23 cellular contexts compared by ENCODE assay signal in the genomic region with DNA sequence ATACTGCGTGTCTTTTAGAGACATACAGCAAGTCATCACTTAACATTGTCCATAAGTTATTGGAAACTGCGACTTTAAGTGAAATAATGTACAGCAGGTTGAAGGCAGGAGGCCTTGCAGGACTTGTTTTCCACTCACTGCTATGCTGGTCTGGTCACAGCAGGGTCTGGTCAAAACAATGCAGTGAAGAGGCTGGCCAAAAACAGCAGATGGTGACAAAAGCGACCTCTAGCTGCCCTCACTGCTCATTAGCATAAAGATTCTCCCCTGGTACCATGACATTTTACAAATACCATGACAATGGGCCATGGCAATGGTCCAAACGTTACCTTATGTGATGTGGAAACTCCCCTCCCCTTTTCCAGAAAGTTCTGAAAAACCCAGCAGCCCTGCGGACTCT.
DNase-seq lines count a peak whose midpoint lies in the region; ATAC-seq and TF ChIP-seq lines count a peak whose summit lies in the region.
"Had no signal": no experiment of that assay in that cellular context is flagged by ENCODE, and none has a peak within 500 bp of the region (broad histone marks: within the 10 kb centered on the region; RNA-seq: fewer than 3 reads in every experiment).

No MANE protein-coding gene starts in this region.

- H3K9me3 ChIP-seq in neuronal stem cell (replicated peaks in 1 of 2; ENCODE audit: control insufficient read depth in 2 of 2, insufficient read depth in 1 of 2, low read depth in 1 of 2, low read length in 2 of 2) (no peaks in the 10 kb centered on the region), mesenchymal stem cell (ENCODE audit: control insufficient read depth, low read length) (peaks cover 7% of the 10 kb centered on the region)
- H3K9me3 ChIP-seq: BLaER1 had no signal

- no peak overlapping the region for H3K9ac ChIP-seq in neuronal stem cell (ENCODE audit: low read depth, low read length, poor library complexity)
- no peak overlapping the region for H3K9ac ChIP-seq in mesenchymal stem cell (ENCODE audit: low read length)
- H3K9ac ChIP-seq: BLaER1, KMS-11 had no signal

- no peaks in the 10 kb centered on the region for H4K20me1 ChIP-seq in GM23338 (replicated peaks; ENCODE audit: insufficient read depth)
- H4K20me1 ChIP-seq: BLaER1 had no signal

- peaks cover 2% of the 10 kb centered on the region for H3K27me3 Mint-ChIP-seq in GM23338 (ENCODE audit: insufficient read depth, low read depth, poor library complexity)
- H3K27me3 Mint-ChIP-seq in glutamatergic neuron (ENCODE audit: unreplicated experiment) = peaks cover 1% of the 10 kb centered on the region
- H3K27me3 Mint-ChIP-seq: CD4-positive, CD25-positive, alpha-beta regulatory T cell had no signal

- H3K27ac Mint-ChIP-seq in GM23338 = no peak overlapping the region
- H3K27ac Mint-ChIP-seq in glutamatergic neuron (ENCODE audit: unreplicated experiment) = peak overlapping the region; percentile 66
- H3K27ac Mint-ChIP-seq: CD4-positive, CD25-positive, alpha-beta regulatory T cell had no signal

- H3K4ac ChIP-seq in neuronal stem cell (ENCODE audit: low read length) = no peak overlapping the region
- H3K4ac ChIP-seq in mesenchymal stem cell (ENCODE audit: low read depth in 1 of 2, low read length in 2 of 2) = no peak overlapping the region

- 0 out of 3 replicates have a peak, but pooled peaks cover 2% of the 10 kb centered on the region for H3K4me1 Mint-ChIP-seq in GM23338
- H3K4me1 Mint-ChIP-seq in glutamatergic neuron (ENCODE audit: low read depth, unreplicated experiment) = peaks cover 7% of the 10 kb centered on the region
- H3K4me1 Mint-ChIP-seq: CD4-positive, CD25-positive, alpha-beta regulatory T cell had no signal

- H3K27me3 ChIP-seq in GM23338 (ENCODE audit: insufficient read depth) (no peaks in the 10 kb centered on the region), neuronal stem cell (ENCODE audit: control insufficient read depth in 3 of 3, insufficient read depth in 3 of 3, low read depth in 1 of 3, low read length in 3 of 3) (no peaks in the 10 kb centered on the region), mesenchymal stem cell (ENCODE audit: control insufficient read depth in 1 of 2, insufficient read depth in 1 of 2, low read length in 2 of 2) (no peaks in the 10 kb centered on the region)
- H3K27me3 ChIP-seq: BLaER1, SJSA1 had no signal

- H2AK5ac ChIP-seq in neuronal stem cell (ENCODE audit: low read depth, low read length) = no peak overlapping the region
- H2AK5ac ChIP-seq in mesenchymal stem cell (ENCODE audit: low read length, severe bottlenecking) = no peak overlapping the region

- H3K4me3 Mint-ChIP-seq in GM23338 = no peak overlapping the region
- H3K4me3 Mint-ChIP-seq in glutamatergic neuron (ENCODE audit: unreplicated experiment) = no peak overlapping the region
- H3K4me3 Mint-ChIP-seq: CD4-positive, CD25-positive, alpha-beta regulatory T cell had no signal

- H3K79me1 ChIP-seq in neuronal stem cell (ENCODE audit: low read depth, low read length) (no peaks in the 10 kb centered on the region), mesenchymal stem cell (replicated peaks; ENCODE audit: low read length, poor library complexity, severe bottlenecking) (no peaks in the 10 kb centered on the region)

- no CpG with 5 or more reads among the region's 5 CpGs for WGBS in neuronal stem cell (ENCODE audit: extremely low coverage in 2 of 2, insufficient read length in 2 of 2, insufficient replicate concordance in 1 of 2), 2 donors
- 65% methylated on average over 5 of the region's 5 CpGs for WGBS in mesenchymal stem cell

- H2BK12ac ChIP-seq in neuronal stem cell (ENCODE audit: low read length) (no peak overlapping the region), mesenchymal stem cell (ENCODE audit: low read length in 2 of 2) (no peak overlapping the region)

- peaks cover 2% of the 10 kb centered on the region; the same call in 1 of the 2 replicates for H3K9me2 ChIP-seq in GM23338 (ENCODE audit: insufficient read depth)

- H3F3A ChIP-seq in GM23338 (replicated peaks; ENCODE audit: low read depth) = no peaks in the 10 kb centered on the region

- H3K4me2 ChIP-seq in GM23338 = no peak overlapping the region
- H3K4me2 ChIP-seq in neuronal stem cell (ENCODE audit: insufficient read depth, low read length, poor library complexity, severe bottlenecking) = no peak overlapping the region
- no peak overlapping the region for H3K4me2 ChIP-seq in mesenchymal stem cell (ENCODE audit: low read length, poor library complexity, severe bottlenecking)
- H3K4me2 ChIP-seq: BLaER1, KMS-11, PC-9 had no signal

- H3K4me3 ChIP-seq in GM23338 (no peak overlapping the region), neuronal stem cell (ENCODE audit: low read length in 2 of 2) (no peak overlapping the region), mesenchymal stem cell (ENCODE audit: insufficient read depth in 1 of 2, low read depth in 1 of 2, low read length in 2 of 2) (no peak overlapping the region)
- H3K4me3 ChIP-seq: BLaER1, PC-9, SJSA1 had no signal

- H3K23ac ChIP-seq in neuronal stem cell (ENCODE audit: low read depth, low read length, poor library complexity) = no peak overlapping the region
- H3K23ac ChIP-seq in mesenchymal stem cell (ENCODE audit: low read length in 2 of 2) = no peak overlapping the region

- H3K9me3 Mint-ChIP-seq in GM23338 = peaks cover 7% of the 10 kb centered on the region; the same call in 2 of the 3 replicates
- no peaks in the 10 kb centered on the region for H3K9me3 Mint-ChIP-seq in glutamatergic neuron (ENCODE audit: unreplicated experiment)

- H3K36me3 Mint-ChIP-seq in GM23338 (ENCODE audit: low read depth) (no peaks in the 10 kb centered on the region), glutamatergic neuron (ENCODE audit: unreplicated experiment) (no peaks in the 10 kb centered on the region)
- H3K36me3 Mint-ChIP-seq: CD4-positive, CD25-positive, alpha-beta regulatory T cell had no signal

- H3K18ac ChIP-seq in neuronal stem cell (ENCODE audit: low read length) (no peak overlapping the region), mesenchymal stem cell (ENCODE audit: low read depth in 1 of 2, low read length in 2 of 2) (no peak overlapping the region)

- TF ChIP-seq CTCF in GM23338 (conservative IDR thresholded peaks at IDR 0.05; ENCODE audit: low read depth in 2 of 2) (no peak), glutamatergic neuron (IDR thresholded peaks at IDR 0.05; ENCODE audit: partially characterized antibody, unreplicated experiment) (no peak)

- ATAC-seq in GM23338 (no peak), GM21390 (IDR thresholded peaks at IDR 0.05; ENCODE audit: unreplicated experiment) (no peak)
- ATAC-seq: Right ventricle myocardium inferior had no signal

- H4K8ac ChIP-seq in neuronal stem cell (ENCODE audit: low read depth, low read length) (no peak overlapping the region), mesenchymal stem cell (ENCODE audit: low read length) (no peak overlapping the region)

- H2BK5ac ChIP-seq in neuronal stem cell (ENCODE audit: low read length) = no peak overlapping the region
- no peak overlapping the region for H2BK5ac ChIP-seq in mesenchymal stem cell (ENCODE audit: low read depth, low read length, poor library complexity, severe bottlenecking)

- H3K36me3 ChIP-seq in GM23338 (ENCODE audit: insufficient read depth) (no peaks in the 10 kb centered on the region), neuronal stem cell (replicated peaks in 1 of 2; ENCODE audit: control insufficient read depth in 2 of 2, insufficient read depth in 2 of 2, low read length in 2 of 2) (no peaks in the 10 kb centered on the region), mesenchymal stem cell (ENCODE audit: control insufficient read depth in 1 of 2, insufficient read depth in 2 of 2, low read depth in 1 of 2, low read length in 2 of 2) (no peaks in the 10 kb centered on the region)
- H3K36me3 ChIP-seq: BLaER1, SJSA1 had no signal

- H4K91ac ChIP-seq in neuronal stem cell (ENCODE audit: low read depth, low read length, poor library complexity) = no peak overlapping the region
- H4K91ac ChIP-seq in mesenchymal stem cell (ENCODE audit: low read length) = no peak overlapping the region

- H3K4me1 ChIP-seq in GM23338 (ENCODE audit: insufficient read depth) (no peaks in the 10 kb centered on the region), neuronal stem cell (ENCODE audit: control insufficient read depth in 2 of 2, insufficient read depth in 1 of 2, low read depth in 1 of 2, low read length in 2 of 2) (peaks cover 0 to 5% of the 10 kb centered on the region in 2 donors), mesenchymal stem cell (ENCODE audit: control insufficient read depth, insufficient read depth, low read depth, low read length) (peaks cover 4% of the 10 kb centered on the region)
- H3K4me1 ChIP-seq: BLaER1, SJSA1 had no signal

- no peak overlapping the region for H2BK120ac ChIP-seq in neuronal stem cell (ENCODE audit: low read depth, low read length)
- H2BK120ac ChIP-seq in mesenchymal stem cell (ENCODE audit: low read depth, low read length) = no peak overlapping the region

- no peak for DNase-seq in GM23338 (ENCODE audit: low spot score)
- DNase-seq in NCI-H69 (lab: John Stamatoyannopoulos, UW) = peak; percentile 55
- DNase-seq in glutamatergic neuron = peak; percentile 22
- DNase-seq in neuronal stem cell (ENCODE audit: low spot score) = no peak
- DNase-seq in mesenchymal stem cell = no peak
- DNase-seq in NCI-H2029 (lab: John Stamatoyannopoulos, UW) = no peak
- DNase-seq: CD4-positive, CD25-positive, alpha-beta regulatory T cell; DMS79; EL; GF-D8; IMR-90; NCI-H1048; NCI-H146; NCI-H1930; NCI-H446 treated with DMSO at 0.1 percent for 48 hours; NCI-H526; NK-92 treated with Interleukin-12 subunit alpha and Interleukin-12 subunit beta, amount 100 ng/mL, for 24 hours; PC-9 had no signal

- H3K27ac ChIP-seq in GM23338 (ENCODE audit: low read depth) (no peak overlapping the region), neuronal stem cell (replicated peaks; ENCODE audit: low read length) (no peak overlapping the region), mesenchymal stem cell (ENCODE audit: low read length, poor library complexity, severe bottlenecking) (no peak overlapping the region)
- H3K27ac ChIP-seq: BLaER1, KMS-11, PC-9, SJSA1 had no signal

- H3K14ac ChIP-seq in neuronal stem cell (ENCODE audit: low read length) (no peak overlapping the region), mesenchymal stem cell (ENCODE audit: low read length in 2 of 2) (no peak overlapping the region)

- H2BK15ac ChIP-seq in neuronal stem cell (ENCODE audit: low read length) (no peak overlapping the region), mesenchymal stem cell (ENCODE audit: low read depth, poor library complexity, severe bottlenecking) (no peak overlapping the region)

- H2AFZ ChIP-seq in GM23338 (peak overlapping the region; percentile 43; the same call in 1 of the 2 replicates), neuronal stem cell (ENCODE audit: low read length) (peak overlapping the region; percentile 60), mesenchymal stem cell (ENCODE audit: low read depth, low read length) (no peak overlapping the region)
- H2AFZ ChIP-seq: PC-9 had no signal

- H3K79me2 ChIP-seq in GM23338 (replicated peaks; ENCODE audit: insufficient read depth) = no peaks in the 10 kb centered on the region

TF ChIP-seq in GM23338, 12 proteins besides CTCF, POLR2A, EP300 and RAD21 (continues in another document):
- TF ChIP-seq NANOG (IDR thresholded peaks at IDR 0.05; ENCODE audit: borderline replicate concordance) (no peak), CREB1 (CRISPR knock-in tag; IDR thresholded peaks at IDR 0.05; ENCODE audit: low read depth) (no peak)

Comparison
In these comparisons a context has a peak if more than half of its experiments do, and no peak if none do; other contexts are left out.
1. DNase-seq: peak in NCI-H69 (single experiment) and glutamatergic neuron (single experiment); none in GM23338 (single experiment), neuronal stem cell (single experiment), mesenchymal stem cell (single experiment) and NCI-H2029 (single experiment).